Comparison of ENCODE assay signal across 8 cellular contexts in the genomic region with DNA sequence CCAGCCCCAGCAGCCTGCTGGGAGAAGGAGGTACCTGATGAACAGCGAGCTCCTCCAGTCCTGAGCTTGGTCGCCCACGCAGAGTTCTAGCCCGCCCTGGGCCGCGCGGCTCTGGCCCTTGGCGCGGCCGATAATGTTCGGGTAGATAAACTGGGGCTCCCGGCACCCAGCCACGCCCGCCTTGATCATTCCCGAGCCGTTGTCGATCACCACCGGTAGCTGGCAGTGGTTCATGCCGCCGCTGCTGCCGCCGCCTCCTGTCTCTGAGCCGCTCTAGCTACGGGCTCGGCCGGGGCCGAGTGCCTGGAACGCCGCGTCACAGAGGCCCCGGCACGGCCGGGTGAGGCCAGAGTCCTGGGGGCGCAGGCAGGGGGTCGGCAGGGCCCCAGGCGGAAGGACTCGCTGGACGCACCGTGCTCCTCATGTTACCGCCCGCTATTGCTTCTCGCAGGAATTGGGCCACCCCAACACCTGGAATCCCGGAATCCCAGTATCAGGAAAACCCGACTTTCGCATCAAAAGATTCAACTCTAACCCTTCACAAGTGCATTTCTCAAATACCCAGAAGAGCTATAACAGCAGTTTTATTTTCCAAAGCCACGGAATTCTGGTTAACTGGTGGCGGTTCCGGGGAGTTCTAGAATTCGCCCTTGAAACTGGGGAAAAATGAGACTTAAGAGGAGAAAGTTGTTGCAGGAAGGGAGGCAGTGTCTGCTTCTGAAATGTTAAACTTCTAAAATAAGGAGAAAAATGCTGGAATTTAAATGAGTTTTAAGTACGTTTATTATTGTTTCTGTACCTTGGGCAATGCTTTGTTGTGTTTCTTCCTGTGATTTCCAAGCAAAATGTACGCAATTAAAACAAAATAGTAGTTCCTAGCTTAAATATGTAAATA. TPM values are rescaled to one million over a fixed set of nuclear protein-coding genes. Genes with fewer than 3 reads are reported as not detected.
A peak's percentile ranks its signal among the peaks of the same experiment; 100 is the strongest.
DNase-seq lines count a peak whose midpoint lies in the region; ATAC-seq and TF ChIP-seq lines count a peak whose summit lies in the region.

Gene ACTRT3, minus strand, starts transcription at position 275 of the 895 bp plus-strand sequence. Its CDS starts 41 bp downstream, at position 234.

- H3K27ac ChIP-seq in colonic mucosa: peak within 1 kb of the TSS; percentile 85

- POLR2A ChIA-PET in GM10248 (lab: Yijun Ruan, JAX): interaction anchor here (0.6 kb wide), 1 partner anchor 285 kb away, joined by 3 read pairs; no protein-coding TSS in a partner anchor

- ATAC-seq in HG02571 (IDR thresholded peaks at IDR 0.05; ENCODE audit: unreplicated experiment) (peak; percentile 25), left colon (peak; percentile 25)

- CTCF ChIA-PET in GM10248 (lab: Yijun Ruan, JAX): interaction anchor here (0.7 to 1.2 kb wide), 3 partner anchors 25 to 210 kb away, joined by 3 read pairs; no protein-coding TSS in a partner anchor

- H3K9ac ChIP-seq in colonic mucosa (ENCODE audit: low read depth in 2 of 2, low read length in 2 of 2): peak within 1 kb of the TSS; percentile 90 to 94

- H3K36me3 ChIP-seq in colonic mucosa: no peaks in the 10 kb centered on the region

- no peak for TF ChIP-seq CTCF in GM10248 (IDR thresholded peaks at IDR 0.05; ENCODE audit: control extremely low read depth, extremely low read depth, low read depth, missing control alignments)
- TF ChIP-seq CTCF in colonic mucosa (IDR thresholded peaks at IDR 0.05): no peak

- intact Hi-C loops in colonic mucosa (cut with DNase I): loop anchor here (5.0 to 10.0 kb wide), 2 partner anchors 215 to 268 kb away; partner anchors contain the start of gene GPR160
- intact Hi-C loops in left colon (cut with DNase I, micrococcal nuclease): no loop called here

- no peaks in the 10 kb centered on the region for H3K9me3 ChIP-seq in colonic mucosa

- H3K4me1 ChIP-seq in colonic mucosa: peaks cover 7% of the 10 kb centered on the region

- H3K4me3 ChIP-seq in colonic mucosa: peak within 1 kb of the TSS; percentile 48

- DNase-seq in GM10248 (ENCODE audit: extremely low spot score): peak; percentile 59
- peak; percentile 79 for DNase-seq in NCI-H2227 (lab: John Stamatoyannopoulos, UW; ENCODE audit: unreplicated experiment)
- peak; percentile 78 for DNase-seq in activated CD4-positive, alpha-beta T cell treated with anti-CD3 and anti-CD28 coated beads for 48 hours
- DNase-seq in colonic mucosa: peak; percentile 70
- DNase-seq in left colon: peak; percentile 68 to 85
- peak; percentile 42 to 54 for DNase-seq in stimulated activated CD4-positive, alpha-beta T cell treated with anti-CD3 and anti-CD28 coated beads, Interleukin-1b, Interleukin-23, amount 100 ng/mL, for 4 hours (ENCODE audit: low read depth in 2 of 2)
- DNase-seq in cortex of kidney (lab: John Stamatoyannopoulos, UW): no peak

- H3K27me3 ChIP-seq in colonic mucosa: no peaks in the 10 kb centered on the region

RNA-seq across cellular contexts. Expression of gene ACTRT3, which starts in this region (rescaled TPM):
- total RNA-seq in colonic mucosa (1 to 10 TPM; 1.2 to 1.6 TPM), left colon (1 to 10 TPM; 1.1 to 1.5 TPM)
